ENCODE assay signal across 8 cellular contexts in genomic region chr18:70205421-70206397, GRCh38. TPM values are rescaled to one million over a fixed set of nuclear protein-coding genes. Genes with fewer than 3 reads are reported as not detected.
DNase-seq lines count a peak whose midpoint lies in the region; ATAC-seq and TF ChIP-seq lines count a peak whose summit lies in the region.

TSS of gene RTTN (minus strand) at chr18:70205687. CDS start at chr18:70205658, 29 bp downstream.

- intact Hi-C loops in T-helper 1 cell treated with Interleukin-12 subunit alpha and Interleukin-12 subunit beta and Interleukin-4 antibody, amounts not matched to agents 30 ng/mL and 1 ng/mL, for 36 hours (cut with micrococcal nuclease) = loop anchor here (1.0 to 5.0 kb wide), 5 partner anchors 84 to 1490 kb away; partner anchors contain the start of genes CD226, SOCS6 and TMX3
- intact Hi-C loops in heart right ventricle (cut with DNase I) (loop anchor here in 9 of 10 donors (1.0 to 10.0 kb wide), 5 partner anchors 79 to 217 kb away; partner anchors contain the start of gene SOCS6 (in 8 of the 9)), posterior vena cava (cut with DNase I) (loop anchor here in 1 of 2 donors (5.0 kb wide), 1 partner anchor 82 kb away; the partner anchor contains the start of gene SOCS6), upper lobe of right lung (cut with DNase I) (no loop called here)

- H3K36me3 ChIP-seq in heart right ventricle = peaks cover 0 to 27% (median 4%) of the 10 kb centered on the region in 9 donors
- H3K36me3 ChIP-seq in upper lobe of right lung = peaks cover 11% of the 10 kb centered on the region

- H3K4me1 ChIP-seq in heart right ventricle (peaks cover 0 to 22% (median 16%) of the 10 kb centered on the region in 9 donors), upper lobe of right lung (peaks cover 9% of the 10 kb centered on the region)

- ATAC-seq in HG02870 (IDR thresholded peaks at IDR 0.05; ENCODE audit: unreplicated experiment) (peak; percentile 94), heart right ventricle (peak; percentile 100), upper lobe of right lung (peak; percentile 100)

- WGBS in heart right ventricle, 2 donors = 0% methylated on average over 78 of the region's 78 CpGs

- H3K27ac ChIP-seq in heart right ventricle = peak within 1 kb of the TSS; percentile 91 to 99 (median 97)
- peak within 1 kb of the TSS; percentile 99 for H3K27ac ChIP-seq in upper lobe of right lung

- in situ Hi-C loops in GM13976 (cut with MboI; ENCODE audit: low sequenced_read_pairs, unreplicated experiment) = loop anchor here (10.0 kb wide), 1 partner anchor 239 kb away; no protein-coding TSS in a partner anchor

- DNase-seq in GM13976 (ENCODE audit: low spot score) = peak; percentile 89
- peak; percentile 96 for DNase-seq in NCI-H146 treated with DMSO at 0.1 percent for 48 hours (lab: John Stamatoyannopoulos, UW; ENCODE audit: unreplicated experiment)
- DNase-seq in amniotic epithelial cell (ENCODE audit: low read depth) = peak; percentile 93
- DNase-seq in heart right ventricle = peak; percentile 94 to 95
- peak; percentile 98 for DNase-seq in posterior vena cava (ENCODE audit: low spot score)
- DNase-seq in upper lobe of right lung = peak; percentile 97

- peak within 1 kb of the TSS; percentile 32 to 89 (median 74) for H3K4me3 ChIP-seq in heart right ventricle
- peak within 1 kb of the TSS; percentile 88 for H3K4me3 ChIP-seq in upper lobe of right lung

- peaks cover 0 to 2% (median 0%) of the 10 kb centered on the region in 7 donors for H3K27me3 ChIP-seq in heart right ventricle
- H3K27me3 ChIP-seq in upper lobe of right lung = no peaks in the 10 kb centered on the region

- H3K9me3 ChIP-seq in heart right ventricle = no peaks in the 10 kb centered on the region
- H3K9me3 ChIP-seq in upper lobe of right lung = no peaks in the 10 kb centered on the region

- TF ChIP-seq CTCF in GM13976 (IDR thresholded peaks at IDR 0.05; ENCODE audit: borderline replicate concordance, control extremely low read depth, extremely low read depth, insufficient read depth, missing control alignments) (no peak), heart right ventricle (IDR thresholded peaks at IDR 0.05) (no peak), upper lobe of right lung (IDR thresholded peaks at IDR 0.05) (no peak)

RNA-seq across cellular contexts. Expression of gene RTTN, which starts in this region (rescaled TPM):
- total RNA-seq in T-helper 1 cell treated with Interleukin-12 subunit alpha and Interleukin-12 subunit beta and Interleukin-4 antibody, amounts not matched to agents 30 ng/mL and 1 ng/mL, for 36 hours = 23.2 and 26.4 TPM in 2 replicates
- total RNA-seq in heart right ventricle (10 to 100 TPM in 5 of 10 donors, 1 to 10 TPM in 5; 6.5 to 15.7 (median 10.2) TPM), posterior vena cava (1 to 10 TPM; 9.4 to 9.7 TPM), upper lobe of right lung (13.0 TPM)
- polyA plus RNA-seq in heart right ventricle = 1 to 10 TPM; 3.5 to 9.4 TPM

Comparison
In these comparisons a context has a peak if more than half of its experiments do, and no peak if none do; other contexts are left out.
1. Peak in every context shown above with its lines: DNase-seq, ATAC-seq, H3K4me3 ChIP-seq and H3K27ac ChIP-seq.